In the genomic region with DNA sequence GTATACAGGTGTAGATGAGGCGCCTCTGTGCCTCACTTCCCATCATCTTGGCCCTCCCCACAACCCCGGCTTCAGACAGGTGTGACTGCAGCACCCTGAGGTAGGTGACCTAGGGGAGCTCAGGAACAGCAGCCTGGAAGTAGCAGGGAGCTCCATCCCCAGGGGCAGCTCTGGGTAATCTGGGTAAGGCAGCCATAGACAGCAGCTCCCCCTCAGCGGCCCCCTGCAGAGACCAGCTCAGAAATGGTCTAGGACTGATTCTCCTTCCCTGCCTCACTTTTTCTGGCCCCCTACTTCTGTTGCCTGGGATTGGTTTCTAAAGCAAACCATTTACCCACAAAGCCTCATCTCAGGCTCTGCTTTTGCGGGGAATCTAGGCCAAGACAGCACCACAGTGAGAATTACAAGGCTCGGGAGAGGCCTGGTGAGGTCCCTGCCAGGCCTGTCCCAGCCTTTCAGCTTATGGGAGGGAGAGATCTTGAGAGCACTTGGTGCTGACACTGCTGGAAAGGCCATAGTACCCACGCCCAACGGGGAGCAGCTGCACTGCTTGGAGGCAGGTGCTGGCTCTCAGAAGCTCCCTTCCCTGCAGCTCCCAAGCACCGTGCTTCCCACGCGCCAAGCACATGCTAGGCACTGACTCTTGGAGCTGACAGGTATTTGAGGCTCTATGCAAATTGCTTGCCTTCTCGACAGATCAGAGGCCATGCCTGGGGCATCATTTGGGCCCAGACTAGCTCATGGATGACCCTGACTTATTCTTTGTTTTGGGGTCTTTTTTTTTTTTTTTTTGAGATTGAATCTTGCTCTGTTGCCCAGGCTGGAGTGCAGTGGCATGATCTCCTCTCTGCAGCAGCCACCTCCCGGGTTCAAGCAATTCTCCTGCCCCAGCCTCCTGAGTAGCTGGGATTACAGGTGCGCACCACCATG, we compare ENCODE assay signal across 2 cellular contexts.
TF ChIP-seq lines count a peak whose summit lies in the region.

No MANE protein-coding gene starts in this region.

TF ChIP-seq in GM23338, 12 proteins besides CTCF, POLR2A, EP300 and RAD21 (continued from another document):
- TF ChIP-seq EZH2phosphoT487 (IDR thresholded peaks at IDR 0.05; ENCODE audit: unreplicated experiment) = no peak
- no peak for TF ChIP-seq JUNB (IDR thresholded peaks at IDR 0.05; ENCODE audit: unreplicated experiment)
- no peak for TF ChIP-seq NANOG (IDR thresholded peaks at IDR 0.05; ENCODE audit: borderline replicate concordance)
- TF ChIP-seq ZNF331 (CRISPR knock-in tag; IDR thresholded peaks at IDR 0.05; ENCODE audit: low read depth) = no peak
- TF ChIP-seq POLR2AphosphoS5 (IDR thresholded peaks at IDR 0.05; ENCODE audit: low read depth) = no peak
- no peak for TF ChIP-seq ZNF114 (CRISPR knock-in tag; IDR thresholded peaks at IDR 0.05)

TF ChIP-seq in GM12878, 131 proteins besides CTCF, POLR2A, EP300 and RAD21 (continued from another document):
- TF ChIP-seq, protein P1, sequence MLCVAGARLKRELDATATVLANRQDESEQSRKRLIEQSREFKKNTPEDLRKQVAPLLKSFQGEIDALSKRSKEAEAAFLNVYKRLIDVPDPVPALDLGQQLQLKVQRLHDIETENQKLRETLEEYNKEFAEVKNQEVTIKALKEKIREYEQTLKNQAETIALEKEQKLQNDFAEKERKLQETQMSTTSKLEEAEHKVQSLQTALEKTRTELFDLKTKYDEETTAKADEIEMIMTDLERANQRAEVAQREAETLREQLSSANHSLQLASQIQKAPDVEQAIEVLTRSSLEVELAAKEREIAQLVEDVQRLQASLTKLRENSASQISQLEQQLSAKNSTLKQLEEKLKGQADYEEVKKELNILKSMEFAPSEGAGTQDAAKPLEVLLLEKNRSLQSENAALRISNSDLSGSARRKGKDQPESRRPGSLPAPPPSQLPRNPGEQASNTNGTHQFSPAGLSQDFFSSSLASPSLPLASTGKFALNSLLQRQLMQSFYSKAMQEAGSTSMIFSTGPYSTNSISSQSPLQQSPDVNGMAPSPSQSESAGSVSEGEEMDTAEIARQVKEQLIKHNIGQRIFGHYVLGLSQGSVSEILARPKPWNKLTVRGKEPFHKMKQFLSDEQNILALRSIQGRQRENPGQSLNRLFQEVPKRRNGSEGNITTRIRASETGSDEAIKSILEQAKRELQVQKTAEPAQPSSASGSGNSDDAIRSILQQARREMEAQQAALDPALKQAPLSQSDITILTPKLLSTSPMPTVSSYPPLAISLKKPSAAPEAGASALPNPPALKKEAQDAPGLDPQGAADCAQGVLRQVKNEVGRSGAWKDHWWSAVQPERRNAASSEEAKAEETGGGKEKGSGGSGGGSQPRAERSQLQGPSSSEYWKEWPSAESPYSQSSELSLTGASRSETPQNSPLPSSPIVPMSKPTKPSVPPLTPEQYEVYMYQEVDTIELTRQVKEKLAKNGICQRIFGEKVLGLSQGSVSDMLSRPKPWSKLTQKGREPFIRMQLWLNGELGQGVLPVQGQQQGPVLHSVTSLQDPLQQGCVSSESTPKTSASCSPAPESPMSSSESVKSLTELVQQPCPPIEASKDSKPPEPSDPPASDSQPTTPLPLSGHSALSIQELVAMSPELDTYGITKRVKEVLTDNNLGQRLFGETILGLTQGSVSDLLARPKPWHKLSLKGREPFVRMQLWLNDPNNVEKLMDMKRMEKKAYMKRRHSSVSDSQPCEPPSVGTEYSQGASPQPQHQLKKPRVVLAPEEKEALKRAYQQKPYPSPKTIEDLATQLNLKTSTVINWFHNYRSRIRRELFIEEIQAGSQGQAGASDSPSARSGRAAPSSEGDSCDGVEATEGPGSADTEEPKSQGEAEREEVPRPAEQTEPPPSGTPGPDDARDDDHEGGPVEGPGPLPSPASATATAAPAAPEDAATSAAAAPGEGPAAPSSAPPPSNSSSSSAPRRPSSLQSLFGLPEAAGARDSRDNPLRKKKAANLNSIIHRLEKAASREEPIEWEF (IDR thresholded peaks at IDR 0.05; ENCODE audit: insufficient replicate concordance, low read depth, low read length) = no peak
